Comparison of ENCODE assay signal across 15 cellular contexts in the genomic region with DNA sequence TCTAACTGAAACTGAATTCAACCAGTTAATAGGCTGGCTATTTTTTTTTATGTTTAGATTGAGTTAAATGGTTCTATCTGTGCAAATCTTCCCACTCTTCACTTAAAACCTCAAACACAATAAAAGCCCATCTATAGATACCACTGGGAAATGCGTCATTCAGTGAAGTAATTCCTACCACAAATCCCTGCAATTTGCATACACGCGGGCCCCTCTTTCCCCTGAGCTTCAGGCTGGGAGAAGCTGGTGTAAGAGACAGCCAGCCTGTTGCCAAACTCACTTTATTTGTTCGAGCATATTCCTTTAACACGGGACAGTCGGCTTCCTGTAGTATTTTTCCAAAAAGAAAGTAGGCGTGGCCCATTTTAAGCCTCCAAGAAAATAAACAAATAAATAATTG. TPM values are rescaled to one million over a fixed set of nuclear protein-coding genes. Genes with fewer than 3 reads are reported as not detected.
DNase-seq lines count a peak whose midpoint lies in the region; ATAC-seq and TF ChIP-seq lines count a peak whose summit lies in the region.
"Had no signal": no experiment of that assay in that cellular context is flagged by ENCODE, and none has a peak within 500 bp of the region (broad histone marks: within the 10 kb centered on the region; RNA-seq: fewer than 3 reads in every experiment).

No MANE protein-coding gene starts in this region.

- peak; percentile 45 for ATAC-seq in activated naive CD8-positive, alpha-beta T cell treated with anti-CD3 and anti-CD28 coated beads, Interleukin-2, amount 50 U/mL, for 24 hours
- ATAC-seq in GM19463 (IDR thresholded peaks at IDR 0.05; ENCODE audit: unreplicated experiment), result no peak

- intact Hi-C loops in activated naive CD4-positive, alpha-beta T cell treated with anti-CD3 and anti-CD28 coated beads for 36 hours (cut with micrococcal nuclease), result no loop called here

- DNase-seq in activated naive CD4-positive, alpha-beta T cell treated with anti-CD3 and anti-CD28 coated beads for 36 hours, result peak; percentile 25
- no peak for DNase-seq in activated naive CD4-positive, alpha-beta T cell treated with anti-CD3 and anti-CD28 coated beads, Interleukin-2, amount 50 U/mL, for 16 hours
- DNase-seq in NB4 (ENCODE audit: low read depth) (peak; percentile 97), DMS79 (lab: John Stamatoyannopoulos, UW) (no peak), osteocyte (ENCODE audit: extremely low spot score, unreplicated experiment) (no peak)
- peak; percentile 38 for DNase-seq in activated naive CD8-positive, alpha-beta T cell treated with anti-CD3 and anti-CD28 coated beads, Interleukin-2, amount 50 U/mL, for 24 hours
- DNase-seq: GM23248; PC-9; stimulated activated CD8-positive, alpha-beta memory T cell treated with anti-CD3 and anti-CD28 coated beads, Interleukin-4, amount 100 ng/mL, for 48 hours; WERI-Rb-1 had no signal

- TF ChIP-seq CTCF in NB4 (IDR thresholded peaks at IDR 0.05; ENCODE audit: low read depth, low read length) (no peak), osteocyte (IDR thresholded peaks at IDR 0.05) (no peak)

- no peak overlapping the region for H3K4me3 Mint-ChIP-seq in activated naive CD4-positive, alpha-beta T cell treated with anti-CD3 and anti-CD28 coated beads for 36 hours
- H3K4me3 Mint-ChIP-seq in activated naive CD8-positive, alpha-beta T cell treated with anti-CD3 and anti-CD28 coated beads, Interleukin-2, amount 50 U/mL, for 24 hours, result peak overlapping the region; percentile 66
- peak overlapping the region; percentile 34 for H3K4me3 Mint-ChIP-seq in stimulated activated naive CD8-positive, alpha-beta T cell treated with anti-CD3 and anti-CD28 coated beads, Interleukin-15, Interleukin-2, amounts not matched to agents 100 ng/mL and 50 ng/mL, for 24 hours
- H3K4me3 Mint-ChIP-seq in osteocyte (ENCODE audit: unreplicated experiment), result no peak overlapping the region
- H3K4me3 Mint-ChIP-seq: neural crest cell had no signal

- H3K36me3 Mint-ChIP-seq in activated naive CD4-positive, alpha-beta T cell treated with anti-CD3 and anti-CD28 coated beads for 36 hours (ENCODE audit: low read depth), result no peaks in the 10 kb centered on the region
- peaks cover 5% of the 10 kb centered on the region for H3K36me3 Mint-ChIP-seq in activated naive CD8-positive, alpha-beta T cell treated with anti-CD3 and anti-CD28 coated beads, Interleukin-2, amount 50 U/mL, for 24 hours (ENCODE audit: low read depth)
- H3K36me3 Mint-ChIP-seq in stimulated activated naive CD8-positive, alpha-beta T cell treated with anti-CD3 and anti-CD28 coated beads, Interleukin-15, Interleukin-2, amounts not matched to agents 100 ng/mL and 50 ng/mL, for 24 hours (ENCODE audit: low read depth), result no peaks in the 10 kb centered on the region
- H3K36me3 Mint-ChIP-seq in osteocyte (ENCODE audit: unreplicated experiment), result no peaks in the 10 kb centered on the region
- H3K36me3 Mint-ChIP-seq: IgD-negative memory B cell had no signal

- CTCF ChIA-PET in activated naive CD4-positive, alpha-beta T cell treated with anti-CD3 and anti-CD28 coated beads for 36 hours (lab: Charles Lee), result no interaction called here

- peak overlapping the region; percentile 58 for H3K4me3 ChIP-seq in NB4 (ENCODE audit: low read depth, low read length)
- H3K4me3 ChIP-seq: coronary artery, GM23248, PC-9 had no signal

- TF ChIP-seq POLR2A in NB4 (IDR thresholded peaks at IDR 0.05; ENCODE audit: extremely low read depth, insufficient read length), result no peak

- H3K27ac Mint-ChIP-seq in activated naive CD4-positive, alpha-beta T cell treated with anti-CD3 and anti-CD28 coated beads for 36 hours, result no peak overlapping the region
- H3K27ac Mint-ChIP-seq in activated naive CD8-positive, alpha-beta T cell treated with anti-CD3 and anti-CD28 coated beads, Interleukin-2, amount 50 U/mL, for 24 hours, result peak overlapping the region; percentile 62
- H3K27ac Mint-ChIP-seq in stimulated activated naive CD8-positive, alpha-beta T cell treated with anti-CD3 and anti-CD28 coated beads, Interleukin-15, Interleukin-2, amounts not matched to agents 100 ng/mL and 50 ng/mL, for 24 hours, result peak overlapping the region; percentile 46
- H3K27ac Mint-ChIP-seq in osteocyte (ENCODE audit: unreplicated experiment), result no peak overlapping the region
- H3K27ac Mint-ChIP-seq: IgD-negative memory B cell had no signal

- peaks cover 20% of the 10 kb centered on the region for H3K27me3 Mint-ChIP-seq in activated naive CD4-positive, alpha-beta T cell treated with anti-CD3 and anti-CD28 coated beads for 36 hours (ENCODE audit: low read depth)
- H3K27me3 Mint-ChIP-seq in activated naive CD8-positive, alpha-beta T cell treated with anti-CD3 and anti-CD28 coated beads, Interleukin-2, amount 50 U/mL, for 24 hours, result peaks cover 12% of the 10 kb centered on the region
- peaks cover 28% of the 10 kb centered on the region for H3K27me3 Mint-ChIP-seq in stimulated activated naive CD8-positive, alpha-beta T cell treated with anti-CD3 and anti-CD28 coated beads, Interleukin-15, Interleukin-2, amounts not matched to agents 100 ng/mL and 50 ng/mL, for 24 hours
- H3K27me3 Mint-ChIP-seq in osteocyte (ENCODE audit: unreplicated experiment), result no peaks in the 10 kb centered on the region

- H3K9me3 Mint-ChIP-seq in activated naive CD4-positive, alpha-beta T cell treated with anti-CD3 and anti-CD28 coated beads for 36 hours, result peaks cover 1% of the 10 kb centered on the region
- no peaks in the 10 kb centered on the region for H3K9me3 Mint-ChIP-seq in activated naive CD8-positive, alpha-beta T cell treated with anti-CD3 and anti-CD28 coated beads, Interleukin-2, amount 50 U/mL, for 24 hours
- no peaks in the 10 kb centered on the region for H3K9me3 Mint-ChIP-seq in stimulated activated naive CD8-positive, alpha-beta T cell treated with anti-CD3 and anti-CD28 coated beads, Interleukin-15, Interleukin-2, amounts not matched to agents 100 ng/mL and 50 ng/mL, for 24 hours
- H3K9me3 Mint-ChIP-seq in osteocyte (ENCODE audit: unreplicated experiment), result peaks cover 10% of the 10 kb centered on the region
- H3K9me3 Mint-ChIP-seq: neural crest cell had no signal

- peaks cover 15% of the 10 kb centered on the region for H3K4me1 Mint-ChIP-seq in activated naive CD4-positive, alpha-beta T cell treated with anti-CD3 and anti-CD28 coated beads for 36 hours (ENCODE audit: low read depth)
- H3K4me1 Mint-ChIP-seq in activated naive CD8-positive, alpha-beta T cell treated with anti-CD3 and anti-CD28 coated beads, Interleukin-2, amount 50 U/mL, for 24 hours, result peaks cover 26% of the 10 kb centered on the region
- H3K4me1 Mint-ChIP-seq in stimulated activated naive CD8-positive, alpha-beta T cell treated with anti-CD3 and anti-CD28 coated beads, Interleukin-15, Interleukin-2, amounts not matched to agents 100 ng/mL and 50 ng/mL, for 24 hours (ENCODE audit: low read depth), result peaks cover 29% of the 10 kb centered on the region
- no peaks in the 10 kb centered on the region for H3K4me1 Mint-ChIP-seq in osteocyte (ENCODE audit: unreplicated experiment)
- H3K4me1 Mint-ChIP-seq: neural crest cell had no signal

RNA-seq across cellular contexts. Expression of gene MCTP2, which starts 26.0 kb away (rescaled TPM):
- 10 to 100 TPM; 33.7 to 35.1 TPM for total RNA-seq in activated naive CD4-positive, alpha-beta T cell treated with anti-CD3 and anti-CD28 coated beads for 36 hours
- total RNA-seq in osteocyte, result 0.26 and 0.32 TPM in 2 replicates

Comparison
In these comparisons a context has a peak if more than half of its experiments do, and no peak if none do; other contexts are left out.
1. DNase-seq: peak in activated naive CD4-positive, alpha-beta T cell treated with anti-CD3 and anti-CD28 coated beads for 36 hours (single experiment), NB4 (single experiment) and activated naive CD8-positive, alpha-beta T cell treated with anti-CD3 and anti-CD28 coated beads, Interleukin-2, amount 50 U/mL, for 24 hours (single experiment); none in activated naive CD4-positive, alpha-beta T cell treated with anti-CD3 and anti-CD28 coated beads, Interleukin-2, amount 50 U/mL, for 16 hours (single experiment), DMS79 (single experiment) and osteocyte (single experiment).
2. H3K27ac Mint-ChIP-seq: peak in activated naive CD8-positive, alpha-beta T cell treated with anti-CD3 and anti-CD28 coated beads, Interleukin-2, amount 50 U/mL, for 24 hours (single experiment) and stimulated activated naive CD8-positive, alpha-beta T cell treated with anti-CD3 and anti-CD28 coated beads, Interleukin-15, Interleukin-2, amounts not matched to agents 100 ng/mL and 50 ng/mL, for 24 hours (single experiment); none in activated naive CD4-positive, alpha-beta T cell treated with anti-CD3 and anti-CD28 coated beads for 36 hours (single experiment) and osteocyte (single experiment).
3. H3K4me3 Mint-ChIP-seq: peak in activated naive CD8-positive, alpha-beta T cell treated with anti-CD3 and anti-CD28 coated beads, Interleukin-2, amount 50 U/mL, for 24 hours (single experiment) and stimulated activated naive CD8-positive, alpha-beta T cell treated with anti-CD3 and anti-CD28 coated beads, Interleukin-15, Interleukin-2, amounts not matched to agents 100 ng/mL and 50 ng/mL, for 24 hours (single experiment); none in activated naive CD4-positive, alpha-beta T cell treated with anti-CD3 and anti-CD28 coated beads for 36 hours (single experiment) and osteocyte (single experiment).
4. RNA of gene MCTP2, which starts 26.0 kb away (total RNA-seq): 33.7 to 35.1 TPM in activated naive CD4-positive, alpha-beta T cell treated with anti-CD3 and anti-CD28 coated beads for 36 hours; 0.26 to 0.32 TPM in osteocyte; every median in the first group is over 10 times any median in the second.